Comparison of ENCODE assay signal across 1 cellular context in the genomic region with DNA sequence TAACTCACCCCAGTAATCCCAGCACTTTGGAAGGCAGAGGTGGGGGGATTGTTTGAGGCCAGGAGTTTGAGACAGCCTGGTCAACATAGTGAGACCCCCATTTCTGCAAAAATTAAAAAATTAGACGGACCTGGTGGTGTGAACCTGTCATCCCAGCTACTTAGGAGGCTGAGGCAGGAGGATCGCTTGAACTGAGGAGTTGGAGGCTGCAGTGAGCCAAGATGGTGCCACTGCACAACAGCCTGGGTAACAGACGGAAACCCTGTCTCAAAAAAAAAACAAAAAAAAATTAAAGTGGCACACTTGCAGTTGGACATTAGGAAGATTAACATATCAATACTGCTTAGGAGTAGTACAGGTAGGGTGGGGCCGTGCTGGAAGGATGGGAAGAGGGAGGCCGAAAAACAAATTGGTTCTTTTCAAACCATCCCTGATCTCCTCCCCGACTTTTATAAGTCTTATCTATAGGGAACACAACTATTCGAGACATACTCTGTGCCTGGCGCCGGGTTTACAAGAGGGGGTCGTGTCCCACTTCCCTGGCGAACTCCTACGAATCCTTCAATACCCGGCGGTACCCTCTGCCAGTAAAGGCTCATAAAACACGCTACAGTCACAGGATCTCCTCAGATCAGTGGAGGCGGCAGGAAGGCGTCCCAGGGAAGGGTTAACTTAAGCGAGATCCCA.
TF ChIP-seq lines count a peak whose summit lies in the region.

No MANE protein-coding gene starts in this region.

TF ChIP-seq in IMR-90, 13 proteins besides CTCF, POLR2A, EP300 and RAD21 (continued from another document):
- TF ChIP-seq RFX5 (IDR thresholded peaks at IDR 0.05; ENCODE audit: low read depth, low read length) (no peak), MXI1 (IDR thresholded peaks at IDR 0.05; ENCODE audit: borderline replicate concordance, low read depth, low read length) (no peak), NFE2L2 (IDR thresholded peaks at IDR 0.05; ENCODE audit: low read depth, low read length) (no peak)
